In the genomic region with DNA sequence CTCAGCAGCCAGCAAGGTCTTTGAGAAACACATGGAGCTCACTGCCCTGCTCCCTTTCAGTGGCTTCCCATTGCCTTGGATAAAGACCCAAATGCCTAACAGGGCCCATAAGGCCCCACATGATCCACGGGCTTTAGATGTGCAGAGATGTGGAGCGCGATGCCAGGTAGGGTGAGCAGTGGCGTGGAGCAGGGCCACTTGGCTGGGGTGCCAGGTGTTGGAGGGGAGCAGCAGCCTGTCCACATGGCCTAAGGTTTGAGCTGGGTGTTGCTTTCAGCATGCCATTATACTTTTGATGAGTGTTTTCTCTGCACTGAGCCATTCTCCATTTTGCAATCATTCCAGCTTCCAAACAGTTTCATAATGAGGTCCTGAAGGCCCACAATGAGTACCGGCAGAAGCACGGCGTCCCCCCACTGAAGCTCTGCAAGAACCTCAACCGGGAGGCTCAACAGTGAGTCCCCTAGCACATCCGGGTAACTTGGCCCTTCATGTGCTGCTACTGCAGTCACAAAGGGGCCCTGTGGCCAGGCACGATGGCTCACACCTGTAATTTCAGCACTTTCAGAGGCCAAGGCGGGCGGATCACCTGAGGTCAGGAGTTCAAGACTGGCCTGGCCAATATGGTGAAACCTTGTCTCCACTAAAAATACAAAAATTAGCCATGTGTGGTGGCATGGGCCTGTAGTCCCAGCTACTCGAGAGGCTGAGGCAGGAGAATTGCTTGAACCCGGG, we compare ENCODE assay signal across 15 cellular contexts. TPM values are rescaled to one million over a fixed set of nuclear protein-coding genes. Genes with fewer than 3 reads are reported as not detected.
DNase-seq lines count a peak whose midpoint lies in the region; ATAC-seq and TF ChIP-seq lines count a peak whose summit lies in the region.
"Had no signal": no experiment of that assay in that cellular context is flagged by ENCODE, and none has a peak within 500 bp of the region (broad histone marks: within the 10 kb centered on the region; RNA-seq: fewer than 3 reads in every experiment).

No MANE protein-coding gene starts in this region.

- H3K4me3 Mint-ChIP-seq in CD8-positive, alpha-beta T cell, result peak overlapping the region; percentile 5
- H3K4me3 Mint-ChIP-seq in Caco-2 (ENCODE audit: unreplicated experiment), result no peak overlapping the region
- H3K4me3 Mint-ChIP-seq in activated T-cell treated with anti-CD3 and anti-CD28 coated beads, Interleukin-2, amount 50 U/mL, for 24 hours, result no peak overlapping the region

- intact Hi-C loops in CD8-positive, alpha-beta T cell (cut with DNase I, micrococcal nuclease), result no loop called here
- intact Hi-C loops in Caco-2 (cut with micrococcal nuclease; ENCODE audit: unreplicated experiment), result no loop called here
- intact Hi-C loops in A673 (cut with micrococcal nuclease; ENCODE audit: unreplicated experiment), result no loop called here

- H2AFZ ChIP-seq in neuronal stem cell (ENCODE audit: low read length), result no peak overlapping the region

- ATAC-seq in CD8-positive, alpha-beta T cell, result no peak

- H3K23ac ChIP-seq in neuronal stem cell (ENCODE audit: low read depth, low read length, poor library complexity), result no peak overlapping the region

- no peaks in the 10 kb centered on the region for H3K36me3 ChIP-seq in CD8-positive, alpha-beta T cell (ENCODE audit: insufficient read depth, low read length)
- H3K36me3 ChIP-seq in neuronal stem cell (replicated peaks in 1 of 2; ENCODE audit: control insufficient read depth in 2 of 2, insufficient read depth in 2 of 2, low read length in 2 of 2) (peaks cover 12 to 14% of the 10 kb centered on the region in 2 donors), Caco-2 (ENCODE audit: control insufficient read depth, insufficient read depth, low read length) (no peaks in the 10 kb centered on the region), A673 (ENCODE audit: insufficient read depth, low read length, poor library complexity, severe bottlenecking) (no peaks in the 10 kb centered on the region)

- H3K9me3 Mint-ChIP-seq in CD8-positive, alpha-beta T cell, result peaks cover 7% of the 10 kb centered on the region
- H3K9me3 Mint-ChIP-seq in Caco-2 (ENCODE audit: unreplicated experiment), result peaks cover 15% of the 10 kb centered on the region
- peaks cover 12% of the 10 kb centered on the region for H3K9me3 Mint-ChIP-seq in activated T-cell treated with anti-CD3 and anti-CD28 coated beads, Interleukin-2, amount 50 U/mL, for 24 hours

- BruUV-seq in Caco-2 (replicated peaks; lab: Mats Ljungman, UMichigan), result no TSS peak
- no TSS peak for BruUV-seq in A673 (replicated peaks; lab: Mats Ljungman, UMichigan)

- H2BK12ac ChIP-seq in neuronal stem cell (ENCODE audit: low read length), result no peak overlapping the region

- peaks cover 34% of the 10 kb centered on the region for H3K36me3 Mint-ChIP-seq in CD8-positive, alpha-beta T cell
- no peaks in the 10 kb centered on the region for H3K36me3 Mint-ChIP-seq in Caco-2 (ENCODE audit: insufficient read depth, unreplicated experiment)
- peaks cover 32% of the 10 kb centered on the region for H3K36me3 Mint-ChIP-seq in activated T-cell treated with anti-CD3 and anti-CD28 coated beads, Interleukin-2, amount 50 U/mL, for 24 hours (ENCODE audit: low read depth)

- H3K4me2 ChIP-seq in neuronal stem cell (ENCODE audit: insufficient read depth, low read length, poor library complexity, severe bottlenecking), result no peak overlapping the region

- H3K4ac ChIP-seq in neuronal stem cell (ENCODE audit: low read length), result no peak overlapping the region

- H3K79me1 ChIP-seq in neuronal stem cell (ENCODE audit: low read depth, low read length), result no peaks in the 10 kb centered on the region

- peaks cover 90% of the 10 kb centered on the region for H3K4me1 ChIP-seq in CD8-positive, alpha-beta T cell (ENCODE audit: insufficient read depth, low read length)
- H3K4me1 ChIP-seq in neuronal stem cell (ENCODE audit: control insufficient read depth in 2 of 2, insufficient read depth in 1 of 2, low read depth in 1 of 2, low read length in 2 of 2), result peaks cover 0 to 2% of the 10 kb centered on the region in 2 donors
- H3K4me1 ChIP-seq in Caco-2, result no peaks in the 10 kb centered on the region
- H3K4me1 ChIP-seq in A673 (ENCODE audit: insufficient read depth, low read length, poor library complexity, severe bottlenecking), result no peaks in the 10 kb centered on the region

- CTCF ChIA-PET in AG04450 (lab: Charles Lee), result interaction anchor here (0.6 to 1.5 kb wide), 2 partner anchors 19 to 195 kb away, joined by 3 to 4 read pairs; no protein-coding TSS in a partner anchor
- CTCF ChIA-PET in CD8-positive, alpha-beta T cell (lab: Charles Lee), result interaction anchor here (2.1 to 6.1 kb wide), 3 partner anchors 9 to 44 kb away, joined by 7 to 39 read pairs (median 14); no protein-coding TSS in a partner anchor
- CTCF ChIA-PET in Caco-2 (lab: Charles Lee), result no interaction called here
- CTCF ChIA-PET in A673 (lab: Charles Lee), result interaction anchor here (0.6 kb wide), 1 partner anchor 1312 kb away, joined by 3 read pairs; no protein-coding TSS in a partner anchor

- H3K18ac ChIP-seq in neuronal stem cell (ENCODE audit: low read length), result peak overlapping the region; percentile 7

- no peak overlapping the region for H4K8ac ChIP-seq in neuronal stem cell (ENCODE audit: low read depth, low read length)

- H3K27ac ChIP-seq in AG04450 (ENCODE audit: low read depth, low read length), result peak overlapping the region; percentile 21
- H3K27ac ChIP-seq in CD8-positive, alpha-beta T cell (ENCODE audit: low read depth, low read length), result no peak overlapping the region
- H3K27ac ChIP-seq in coronary artery, result peak overlapping the region; percentile 81 to 92
- no peak overlapping the region for H3K27ac ChIP-seq in neuronal stem cell (replicated peaks; ENCODE audit: low read length)
- H3K27ac ChIP-seq in A673 (ENCODE audit: low read depth, low read length, poor library complexity, severe bottlenecking), result no peak overlapping the region

- no peak for TF ChIP-seq CTCF in AG04450 (IDR thresholded peaks at IDR 0.05; ENCODE audit: low read depth, low read length)
- TF ChIP-seq CTCF in CD8-positive, alpha-beta T cell (IDR thresholded peaks at IDR 0.05), result no peak
- TF ChIP-seq CTCF in coronary artery (IDR thresholded peaks at IDR 0.05), result no peak
- TF ChIP-seq CTCF in Caco-2 (IDR thresholded peaks at IDR 0.05; ENCODE audit: insufficient read depth in 1 of 2, low read depth in 1 of 2, low read length in 1 of 2, severe bottlenecking in 1 of 2, unreplicated experiment in 1 of 2), result no peak
- no peak for TF ChIP-seq CTCF in A673 (conservative IDR thresholded peaks at IDR 0.05; ENCODE audit: low read depth, low read length)

- H3K4me1 Mint-ChIP-seq in CD8-positive, alpha-beta T cell (ENCODE audit: low read depth), result peaks cover 89% of the 10 kb centered on the region
- H3K4me1 Mint-ChIP-seq in Caco-2 (ENCODE audit: low read depth, unreplicated experiment), result no peaks in the 10 kb centered on the region
- H3K4me1 Mint-ChIP-seq in activated T-cell treated with anti-CD3 and anti-CD28 coated beads, Interleukin-2, amount 50 U/mL, for 24 hours (ENCODE audit: low read depth), result peaks cover 90% of the 10 kb centered on the region

- H3K14ac ChIP-seq in neuronal stem cell (ENCODE audit: low read length), result no peak overlapping the region

- peak overlapping the region; percentile 80 for H3K27ac Mint-ChIP-seq in CD8-positive, alpha-beta T cell
- H3K27ac Mint-ChIP-seq in Caco-2 (ENCODE audit: unreplicated experiment), result no peak overlapping the region
- no peak overlapping the region for H3K27ac Mint-ChIP-seq in activated T-cell treated with anti-CD3 and anti-CD28 coated beads, Interleukin-2, amount 50 U/mL, for 24 hours

- H2BK120ac ChIP-seq in neuronal stem cell (ENCODE audit: low read depth, low read length), result no peak overlapping the region

- peaks cover 4% of the 10 kb centered on the region for H3K9me3 ChIP-seq in AG04450 (ENCODE audit: control insufficient read depth, insufficient read depth, low read length)
- H3K9me3 ChIP-seq in CD8-positive, alpha-beta T cell (ENCODE audit: low read length), result no peaks in the 10 kb centered on the region
- H3K9me3 ChIP-seq in neuronal stem cell (replicated peaks in 1 of 2; ENCODE audit: control insufficient read depth in 2 of 2, insufficient read depth in 1 of 2, low read depth in 1 of 2, low read length in 2 of 2), result peaks cover 6 to 8% of the 10 kb centered on the region in 2 donors
- peaks cover 6% of the 10 kb centered on the region; the same call in 1 of the 2 replicates for H3K9me3 ChIP-seq in Caco-2
- no peaks in the 10 kb centered on the region for H3K9me3 ChIP-seq in A673 (ENCODE audit: low read depth, low read length, poor library complexity, severe bottlenecking)

- WGBS in neuronal stem cell (ENCODE audit: extremely low coverage in 2 of 2, insufficient read length in 2 of 2, insufficient replicate concordance in 1 of 2), 2 donors, result no CpG with 5 or more reads among the region's 14 CpGs

- no peak overlapping the region for H2AK5ac ChIP-seq in neuronal stem cell (ENCODE audit: low read depth, low read length)

- POLR2A ChIA-PET in AG04450 (lab: Yijun Ruan, JAX), result interaction anchor here (0.9 kb wide), 1 partner anchor 115 kb away, joined by 6 read pairs; no protein-coding TSS in a partner anchor
- POLR2A ChIA-PET in CD8-positive, alpha-beta T cell (lab: Charles Lee), result interaction anchor here (0.7 to 2.8 kb wide), 4 partner anchors 8 to 109 kb away, joined by 3 to 16 read pairs (median 8); partner anchors contain the start of gene GLIPR2
- POLR2A ChIA-PET in Caco-2 (lab: Charles Lee), result no interaction called here
- POLR2A ChIA-PET in A673 (lab: Charles Lee; ENCODE audit: low non-redundant PET), result no interaction called here

- no peak overlapping the region for H2BK5ac ChIP-seq in neuronal stem cell (ENCODE audit: low read length)

- no peak overlapping the region for H4K91ac ChIP-seq in neuronal stem cell (ENCODE audit: low read depth, low read length, poor library complexity)

- peak overlapping the region; percentile 38 for H3K9ac ChIP-seq in neuronal stem cell (ENCODE audit: low read depth, low read length, poor library complexity)

- H3K4me3 ChIP-seq in AG04450 (ENCODE audit: low read depth, low read length) (no peak overlapping the region), coronary artery (no peak overlapping the region), neuronal stem cell (ENCODE audit: low read length in 2 of 2) (no peak overlapping the region), Caco-2 (ENCODE audit: low read depth, low read length) (no peak overlapping the region), A673 (ENCODE audit: low read depth, low read length, poor library complexity, severe bottlenecking) (no peak overlapping the region)
- H3K4me3 ChIP-seq in CD8-positive, alpha-beta T cell (ENCODE audit: low read depth, low read length), result no peak overlapping the region
- H3K4me3 ChIP-seq: GM12878 had no signal

- H3K27me3 ChIP-seq in AG04450 (ENCODE audit: control insufficient read depth, insufficient read depth, low read length) (no peaks in the 10 kb centered on the region), neuronal stem cell (ENCODE audit: control insufficient read depth in 3 of 3, insufficient read depth in 3 of 3, low read depth in 1 of 3, low read length in 3 of 3) (no peaks in the 10 kb centered on the region), Caco-2 (replicated peaks; ENCODE audit: control insufficient read depth, insufficient read depth, low read length) (no peaks in the 10 kb centered on the region), A673 (replicated peaks; ENCODE audit: insufficient read depth, low read depth, low read length, poor library complexity) (no peaks in the 10 kb centered on the region)
- no peaks in the 10 kb centered on the region for H3K27me3 ChIP-seq in CD8-positive, alpha-beta T cell (ENCODE audit: insufficient read depth, low read length)

- peak overlapping the region; percentile 49 for H2BK15ac ChIP-seq in neuronal stem cell (ENCODE audit: low read length)

- DNase-seq in AG04450 (ENCODE audit: low read depth, low spot score) (no peak), coronary artery (ENCODE audit: low spot score) (no peak), neuronal stem cell (ENCODE audit: low spot score) (no peak), Caco-2 (no peak), A673 (ENCODE audit: low spot score) (no peak), LoVo (ENCODE audit: low spot score) (no peak)
- no peak for DNase-seq in CD8-positive, alpha-beta T cell
- DNase-seq in activated T-cell treated with anti-CD3 and anti-CD28 coated beads, Interleukin-2, amount 50 U/mL, for 24 hours, result no peak
- DNase-seq: activated CD4-positive, alpha-beta T cell treated with anti-CD3 and anti-CD28 coated beads, Interleukin-2, amount 50 U/mL, for 48 hours; activated naive CD4-positive, alpha-beta T cell treated with anti-CD3 and anti-CD28 coated beads, Interleukin-2, amount 50 U/mL, for 16 hours; EL; NCI-H1417 treated with DMSO at 0.1 percent for 48 hours; NCI-H446 treated with DMSO at 0.1 percent for 48 hours; stimulated activated CD8-positive, alpha-beta memory T cell treated with anti-CD3 and anti-CD28 coated beads, Interleukin-4, amount 100 ng/mL, for 48 hours had no signal

- no peaks in the 10 kb centered on the region for H3K27me3 Mint-ChIP-seq in CD8-positive, alpha-beta T cell (ENCODE audit: low read depth)
- H3K27me3 Mint-ChIP-seq in Caco-2 (ENCODE audit: insufficient read depth, unreplicated experiment), result no peaks in the 10 kb centered on the region
- no peaks in the 10 kb centered on the region for H3K27me3 Mint-ChIP-seq in activated T-cell treated with anti-CD3 and anti-CD28 coated beads, Interleukin-2, amount 50 U/mL, for 24 hours

RNA-seq across cellular contexts. Expression of gene GLIPR2, which starts 11.1 kb away (rescaled TPM):
- polyA plus RNA-seq in AG04450 (2011; rRNA removed), result 108 and 115 TPM in 2 replicates
- 66.4 and 70.8 TPM in 2 replicates for polyA minus RNA-seq in AG04450 (2011; rRNA and poly(A)+ RNA removed)
- total RNA-seq in CD8-positive, alpha-beta T cell, result 10 to 100 TPM in 1 of 2 experiments, 1 to 10 TPM in 1; 8.6 to 10.2 TPM
- polyA plus RNA-seq in neuronal stem cell (2013, experiment 1 of 2), result 29.4 TPM
- polyA plus RNA-seq in neuronal stem cell (2013, experiment 2 of 2), result 30.0 TPM
- total RNA-seq in Caco-2 (2022), result 1.6 and 1.9 TPM in 2 replicates
- 5.0 and 6.9 TPM in 2 replicates for total RNA-seq in A673 (2021)

RNA-seq across cellular contexts. Expression of gene CCIN, which starts 21.6 kb away (rescaled TPM):
- polyA plus RNA-seq in AG04450 (2011; rRNA removed), result 0.48 and 0.71 TPM in 2 replicates
- polyA minus RNA-seq in AG04450 (2011; rRNA and poly(A)+ RNA removed), result 0.69 and 0.87 TPM in 2 replicates
- under 1 TPM; 0.16 to 0.56 TPM for total RNA-seq in CD8-positive, alpha-beta T cell
- 0.03 TPM for polyA plus RNA-seq in neuronal stem cell (2013, experiment 1 of 2)
- polyA plus RNA-seq in neuronal stem cell (2013, experiment 2 of 2), result 0.03 TPM
- total RNA-seq in Caco-2 (2022) (not detected in 2 replicates), A673 (2021) (not detected in 2 replicates)
- total RNA-seq: GM12878 had no signal
- polyA plus RNA-seq: GM12878 had no signal

RNA-seq across cellular contexts. Expression of gene CLTA, which starts 43.1 kb away (rescaled TPM):
- polyA plus RNA-seq in AG04450 (2011; rRNA removed), result 314 and 364 TPM in 2 replicates
- 113 and 118 TPM in 2 replicates for polyA minus RNA-seq in AG04450 (2011; rRNA and poly(A)+ RNA removed)
- 10 to 100 TPM; 39.1 to 39.6 TPM for total RNA-seq in CD8-positive, alpha-beta T cell
- 191 TPM for polyA plus RNA-seq in neuronal stem cell (2013, experiment 1 of 2)
- 183 TPM for polyA plus RNA-seq in neuronal stem cell (2013, experiment 2 of 2)
- total RNA-seq in Caco-2 (2022) (256 and 269 TPM in 2 replicates), A673 (2021) (195 and 226 TPM in 2 replicates)

Comparison
In these comparisons a context has a peak if more than half of its experiments do, and no peak if none do; other contexts are left out.
1. H3K27ac ChIP-seq: peak in AG04450 (single experiment) and coronary artery (2 of 2); none in CD8-positive, alpha-beta T cell (single experiment), neuronal stem cell (single experiment) and A673 (single experiment).
2. POLR2A ChIA-PET loops: an anchor here in AG04450 (0.9 kb wide) and CD8-positive, alpha-beta T cell (0.7 to 2.8 kb wide); none called in Caco-2 and A673.